23 cellular contexts compared by ENCODE assay signal in genomic region chr10:34590802-34591201, GRCh38.
"Had no signal": no experiment of that assay in that cellular context is flagged by ENCODE, and none has a peak within 500 bp of the region (broad histone marks: within the 10 kb centered on the region; RNA-seq: fewer than 3 reads in every experiment).

No MANE protein-coding gene starts in this region.

- FAIRE-seq: colon, frontal cortex had no signal

- H3K27ac Mint-ChIP-seq: activated CD4-positive, alpha-beta memory T cell treated with anti-CD3 and anti-CD28 coated beads, Interleukin-2, amount 10 ng/mL, durations not matched to agents 7 days and 5 days; activated CD4-positive, alpha-beta T cell treated with anti-CD3 and anti-CD28 coated beads, Interleukin-2, amount 10 ng/mL, durations not matched to agents 7 days and 5 days; activated naive CD8-positive, alpha-beta T cell; activated T-cell treated with anti-CD3 and anti-CD28 coated beads, Interleukin-2, amount 50 U/mL, for 24 hours; activated T-cell treated with anti-CD3 and anti-CD28 coated beads, Interleukin-2, amount 50 U/mL, for 72 hours had no signal

- H3K4me1 Mint-ChIP-seq: activated CD4-positive, alpha-beta memory T cell treated with anti-CD3 and anti-CD28 coated beads, Interleukin-2, amount 10 ng/mL, durations not matched to agents 7 days and 5 days; activated CD4-positive, alpha-beta T cell treated with anti-CD3 and anti-CD28 coated beads, Interleukin-2, amount 10 ng/mL, durations not matched to agents 7 days and 5 days had no signal

- H3K9me3 Mint-ChIP-seq: activated CD4-positive, alpha-beta memory T cell treated with anti-CD3 and anti-CD28 coated beads, Interleukin-2, amount 10 ng/mL, durations not matched to agents 7 days and 5 days; activated CD4-positive, alpha-beta T cell treated with anti-CD3 and anti-CD28 coated beads, Interleukin-2, amount 10 ng/mL, durations not matched to agents 7 days and 5 days; activated T-cell treated with anti-CD3 and anti-CD28 coated beads, Interleukin-2, amount 50 U/mL, for 24 hours; activated T-cell treated with anti-CD3 and anti-CD28 coated beads, Interleukin-2, amount 50 U/mL, for 72 hours had no signal

- H3K36me3 Mint-ChIP-seq: activated naive CD8-positive, alpha-beta T cell had no signal

- ATAC-seq: activated T-cell treated with anti-CD3 and anti-CD28 coated beads, Interleukin-2, amount 50 U/mL, for 72 hours; esophagus mucosa had no signal

- DNase-seq: activated CD4-positive, alpha-beta memory T cell treated with anti-CD3 and anti-CD28 coated beads, Interleukin-2, amount 10 ng/mL, durations not matched to agents 7 days and 5 days; activated CD4-positive, alpha-beta T cell treated with anti-CD3 and anti-CD28 coated beads for 1 hour; activated CD4-positive, alpha-beta T cell treated with anti-CD3 and anti-CD28 coated beads for 4 hours; activated CD4-positive, alpha-beta T cell treated with anti-CD3 and anti-CD28 coated beads, Interleukin-2, amount 10 ng/mL, durations not matched to agents 7 days and 5 days; activated CD4-positive, alpha-beta T cell treated with anti-CD3 and anti-CD28 coated beads, Interleukin-2, amount 50 U/mL, for 4 hours; activated CD8-positive, alpha-beta memory T cell treated with anti-CD3 and anti-CD28 coated beads, Interleukin-2, amount 50 U/mL, for 48 hours; activated gamma-delta T cell; activated naive CD4-positive, alpha-beta T cell; activated naive CD4-positive, alpha-beta T cell treated with anti-CD3 and anti-CD28 coated beads, Interleukin-2, amount 50 U/mL, for 16 hours; activated T-cell treated with anti-CD3 and anti-CD28 coated beads for 4 hours; activated T-cell treated with anti-CD3 and anti-CD28 coated beads, Interleukin-2, amount 50 U/mL, for 24 hours; activated T-cell treated with anti-CD3 and anti-CD28 coated beads, Interleukin-2, amount 50 U/mL, for 72 hours; amniotic stem cell; anterior cingulate cortex; caudate nucleus; effector CD8-positive, alpha-beta T cell; foreskin fibroblast; head of caudate nucleus; T-helper 2 cell had no signal

- H3K4me3 Mint-ChIP-seq: activated CD4-positive, alpha-beta memory T cell treated with anti-CD3 and anti-CD28 coated beads, Interleukin-2, amount 10 ng/mL, durations not matched to agents 7 days and 5 days; activated CD4-positive, alpha-beta T cell treated with anti-CD3 and anti-CD28 coated beads, Interleukin-2, amount 10 ng/mL, durations not matched to agents 7 days and 5 days; activated naive CD8-positive, alpha-beta T cell; activated T-cell treated with anti-CD3 and anti-CD28 coated beads, Interleukin-2, amount 50 U/mL, for 24 hours; activated T-cell treated with anti-CD3 and anti-CD28 coated beads, Interleukin-2, amount 50 U/mL, for 72 hours had no signal
